Comparison of ENCODE assay signal across 8 cellular contexts in the genomic region with DNA sequence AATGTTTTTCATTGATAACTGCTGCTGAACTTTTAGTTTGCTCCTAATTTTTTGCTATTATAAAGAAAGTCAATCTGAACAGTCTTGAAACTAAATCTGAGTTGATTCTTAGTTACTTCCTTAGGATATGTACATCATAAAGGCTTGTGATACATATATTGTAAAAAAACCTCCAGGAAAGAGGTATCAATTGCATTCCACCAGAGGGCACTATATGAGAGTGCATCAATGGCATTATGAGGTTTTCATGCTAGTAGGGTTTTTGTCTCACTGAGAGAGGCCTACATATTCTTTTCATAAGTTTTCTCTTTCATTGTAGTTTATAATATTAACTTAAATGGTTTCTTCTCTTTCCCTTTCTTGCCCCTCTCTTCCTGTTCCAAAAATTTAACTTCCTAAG. TPM values are rescaled to one million over a fixed set of nuclear protein-coding genes. Genes with fewer than 3 reads are reported as not detected.
DNase-seq lines count a peak whose midpoint lies in the region; ATAC-seq and TF ChIP-seq lines count a peak whose summit lies in the region.

No MANE protein-coding gene starts in this region.

- TF ChIP-seq CTCF in IMR-90 (conservative IDR thresholded peaks at IDR 0.05; ENCODE audit: low read depth, low read length) = peak; percentile 46
- TF ChIP-seq CTCF in VCaP (conservative IDR thresholded peaks at IDR 0.05) = peak; percentile 71
- peak; percentile 60 for TF ChIP-seq CTCF in liver (IDR thresholded peaks at IDR 0.05; ENCODE audit: low read depth, low read length, missing input control)

- peak; percentile 21 for DNase-seq in NCI-H2196 (lab: John Stamatoyannopoulos, UW; ENCODE audit: unreplicated experiment)
- no peak for DNase-seq in NCI-H2196 treated with DMSO at 0.1 percent for 48 hours (lab: John Stamatoyannopoulos, UW; ENCODE audit: unreplicated experiment)
- DNase-seq in IMR-90 = peak; percentile 9
- DNase-seq in activated naive CD4-positive, alpha-beta T cell treated with anti-CD3 and anti-CD28 coated beads for 36 hours = no peak
- no peak for DNase-seq in activated CD4-positive, CD25-positive, alpha-beta regulatory T cell (lab: John Stamatoyannopoulos, UW)
- DNase-seq in stimulated activated CD8-positive, alpha-beta memory T cell treated with anti-CD3 and anti-CD28 coated beads, Interleukin-4, amount 100 ng/mL, for 48 hours = no peak

- H3K4me2 ChIP-seq in IMR-90 (ENCODE audit: low read depth, low read length) = no peak overlapping the region

- H3K9me1 ChIP-seq in IMR-90 (ENCODE audit: insufficient read depth, low read length) = no peaks in the 10 kb centered on the region

- in situ Hi-C loops in IMR-90 (cut with MboI; ENCODE audit: low sequenced_read_pairs) = loop anchor here (25.0 kb wide), 1 partner anchor 113 kb away; no protein-coding TSS in a partner anchor

- no peak overlapping the region for H4K5ac ChIP-seq in IMR-90 (ENCODE audit: low read depth, low read length)

- no peak overlapping the region for H3K4ac ChIP-seq in IMR-90 (ENCODE audit: low read depth, low read length)

- no peak overlapping the region for H3K9ac ChIP-seq in IMR-90 (ENCODE audit: low read depth, low read length)
- no peak overlapping the region for H3K9ac ChIP-seq in liver (ENCODE audit: low read depth in 1 of 2, low read length in 2 of 2)

- H4K8ac ChIP-seq in IMR-90 (ENCODE audit: low read depth in 2 of 2, low read length in 2 of 2) = no peak overlapping the region

- POLR2A ChIA-PET in IMR-90 (lab: Charles Lee; ENCODE audit: unreplicated experiment) = no interaction called here

- H3K4me3 ChIP-seq in IMR-90 (ENCODE audit: insufficient read depth, low read depth, low read length) = no peak overlapping the region
- no peak overlapping the region for H3K4me3 ChIP-seq in liver (ENCODE audit: low read depth in 1 of 3, low read length in 3 of 3)

- no peak for TF ChIP-seq POLR2A in IMR-90 (IDR thresholded peaks at IDR 0.05; ENCODE audit: low read depth, low read length)

- H3K56ac ChIP-seq in IMR-90 (ENCODE audit: extremely low read depth, insufficient read depth, low read length) = no peak overlapping the region

- no peaks in the 10 kb centered on the region for H3K79me1 ChIP-seq in IMR-90 (ENCODE audit: low read depth in 1 of 2, low read length in 2 of 2)

- dilution Hi-C loops in IMR-90 (cut with HindIII; ENCODE audit: low sequenced_read_pairs, unreplicated experiment) = no loop called here

- H2AK9ac ChIP-seq in IMR-90 (replicated peaks; ENCODE audit: low read depth, low read length, poor library complexity) = no peak overlapping the region

- no peak overlapping the region for H4K91ac ChIP-seq in IMR-90 (ENCODE audit: insufficient read depth, low read depth, low read length)

- H3K27ac Mint-ChIP-seq in activated naive CD4-positive, alpha-beta T cell treated with anti-CD3 and anti-CD28 coated beads for 36 hours = no peak overlapping the region

- H3K4me1 ChIP-seq in IMR-90 (ENCODE audit: control insufficient read depth, insufficient read depth, low read length) (no peaks in the 10 kb centered on the region), liver (ENCODE audit: control insufficient read depth in 4 of 4, insufficient read depth in 4 of 4, low read length in 3 of 4) (peaks cover 0 to 10% (median 6%) of the 10 kb centered on the region in 4 donors)

- BruUV-seq in IMR-90 (replicated peaks; lab: Mats Ljungman, UMichigan) = no TSS peak

- no peaks in the 10 kb centered on the region for H3K9me3 Mint-ChIP-seq in activated naive CD4-positive, alpha-beta T cell treated with anti-CD3 and anti-CD28 coated beads for 36 hours

- TF ChIP-seq RAD21 in IMR-90 (IDR thresholded peaks at IDR 0.05; ENCODE audit: low read length) = peak; percentile 38; the same call in 1 of the 2 replicates
- TF ChIP-seq RAD21 in liver (IDR thresholded peaks at IDR 0.05) = peak; percentile 87 to 89

- H2BK5ac ChIP-seq in IMR-90 (ENCODE audit: low read depth, low read length, poor library complexity, severe bottlenecking) = no peak overlapping the region

- no peaks in the 10 kb centered on the region for H3K27me3 Mint-ChIP-seq in activated naive CD4-positive, alpha-beta T cell treated with anti-CD3 and anti-CD28 coated beads for 36 hours (ENCODE audit: low read depth)

- no peak overlapping the region for H3K4me3 Mint-ChIP-seq in activated naive CD4-positive, alpha-beta T cell treated with anti-CD3 and anti-CD28 coated beads for 36 hours

- intact Hi-C loops in IMR-90 (cut with micrococcal nuclease) = loop anchor here (10.0 kb wide), 1 partner anchor 195 kb away; the partner anchor contains the start of gene ATP2C1
- intact Hi-C loops in activated naive CD4-positive, alpha-beta T cell treated with anti-CD3 and anti-CD28 coated beads for 36 hours (cut with micrococcal nuclease) = loop anchor here (1.0 kb wide), 1 partner anchor 194 kb away; no protein-coding TSS in a partner anchor

- no peak overlapping the region for H2AFZ ChIP-seq in IMR-90 (replicated peaks; ENCODE audit: low read length, poor library complexity)

- no peaks in the 10 kb centered on the region for H3K27me3 ChIP-seq in IMR-90 (ENCODE audit: control insufficient read depth, insufficient read depth, low read length)
- H3K27me3 ChIP-seq in liver (ENCODE audit: control insufficient read depth in 4 of 4, insufficient read depth in 4 of 4, low read length in 3 of 4) = no peaks in the 10 kb centered on the region

- CTCF ChIA-PET in IMR-90 (lab: Yijun Ruan, JAX) = interaction anchor here (0.8 kb wide), 1 partner anchor 424 kb away, joined by 3 read pairs; no protein-coding TSS in a partner anchor
- CTCF ChIA-PET in activated naive CD4-positive, alpha-beta T cell treated with anti-CD3 and anti-CD28 coated beads for 36 hours (lab: Charles Lee) = interaction anchor here (0.6 to 1.2 kb wide), 3 partner anchors 192 to 510 kb away, joined by 3 to 4 read pairs (median 3); partner anchors contain the start of gene ATP2C1

- H3K9me3 ChIP-seq in IMR-90 (ENCODE audit: control insufficient read depth, insufficient read depth, low read length) (no peaks in the 10 kb centered on the region), liver (ENCODE audit: control insufficient read depth in 4 of 4, low read length in 3 of 4) (no peaks in the 10 kb centered on the region)

- peaks cover 41% of the 10 kb centered on the region for H3K36me3 Mint-ChIP-seq in activated naive CD4-positive, alpha-beta T cell treated with anti-CD3 and anti-CD28 coated beads for 36 hours (ENCODE audit: low read depth)

- H3K27ac ChIP-seq in IMR-90 (ENCODE audit: insufficient read depth, low read length) (no peak overlapping the region), VCaP (no peak overlapping the region), liver (ENCODE audit: low read depth in 1 of 2, low read length in 2 of 2) (no peak overlapping the region)

- no peak overlapping the region for H2BK120ac ChIP-seq in IMR-90 (ENCODE audit: low read depth, low read length)

- no peaks in the 10 kb centered on the region for H4K20me1 ChIP-seq in IMR-90 (ENCODE audit: insufficient read depth, low read length)

- H3K23ac ChIP-seq in IMR-90 (ENCODE audit: low read depth, low read length) = no peak overlapping the region

- no peak overlapping the region for H2BK15ac ChIP-seq in IMR-90 (ENCODE audit: low read depth, low read length)

- no peak overlapping the region for H3K14ac ChIP-seq in IMR-90 (replicated peaks; ENCODE audit: low read depth, low read length)

- no peaks in the 10 kb centered on the region for H3K4me1 Mint-ChIP-seq in activated naive CD4-positive, alpha-beta T cell treated with anti-CD3 and anti-CD28 coated beads for 36 hours (ENCODE audit: low read depth)

- H2AK5ac ChIP-seq in IMR-90 (ENCODE audit: low read depth, low read length) = no peak overlapping the region

- H2BK20ac ChIP-seq in IMR-90 (ENCODE audit: low read depth, low read length) = no peak overlapping the region

- H3K36me3 ChIP-seq in IMR-90 (ENCODE audit: control insufficient read depth, insufficient read depth, low read length) (peaks cover 5% of the 10 kb centered on the region), liver (ENCODE audit: control insufficient read depth in 4 of 4, insufficient read depth in 3 of 4, low read depth in 1 of 4, low read length in 3 of 4) (peaks cover 2 to 26% (median 14%) of the 10 kb centered on the region in 4 donors)

- no peak for ATAC-seq in IMR-90 (ENCODE audit: low read depth)

- H3K18ac ChIP-seq in IMR-90 (ENCODE audit: low read depth, low read length) = no peak overlapping the region

TF ChIP-seq in IMR-90, 13 proteins besides CTCF, POLR2A, EP300 and RAD21 (continues in another document):
- no peak for TF ChIP-seq MXI1 (IDR thresholded peaks at IDR 0.05; ENCODE audit: borderline replicate concordance, low read depth, low read length)
- TF ChIP-seq BHLHE40 (IDR thresholded peaks at IDR 0.05; ENCODE audit: low read depth, low read length) = no peak
- TF ChIP-seq, protein P1, sequence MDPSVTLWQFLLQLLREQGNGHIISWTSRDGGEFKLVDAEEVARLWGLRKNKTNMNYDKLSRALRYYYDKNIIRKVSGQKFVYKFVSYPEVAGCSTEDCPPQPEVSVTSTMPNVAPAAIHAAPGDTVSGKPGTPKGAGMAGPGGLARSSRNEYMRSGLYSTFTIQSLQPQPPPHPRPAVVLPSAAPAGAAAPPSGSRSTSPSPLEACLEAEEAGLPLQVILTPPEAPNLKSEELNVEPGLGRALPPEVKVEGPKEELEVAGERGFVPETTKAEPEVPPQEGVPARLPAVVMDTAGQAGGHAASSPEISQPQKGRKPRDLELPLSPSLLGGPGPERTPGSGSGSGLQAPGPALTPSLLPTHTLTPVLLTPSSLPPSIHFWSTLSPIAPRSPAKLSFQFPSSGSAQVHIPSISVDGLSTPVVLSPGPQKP (IDR thresholded peaks at IDR 0.05; ENCODE audit: borderline replicate concordance, low read depth, low read length) = no peak

TF ChIP-seq in liver, 16 proteins besides CTCF, POLR2A, EP300 and RAD21:
- no peak for TF ChIP-seq FOXA1 (IDR thresholded peaks at IDR 0.05)
- TF ChIP-seq HNF4G (IDR thresholded peaks at IDR 0.05) = no peak
- no peak for TF ChIP-seq FOXA2 (IDR thresholded peaks at IDR 0.05)

RNA-seq across cellular contexts. Expression of gene PIK3R4, which starts 46.9 kb away (rescaled TPM):
- total RNA-seq in IMR-90 (2012; rRNA removed) = 24.7 and 27.2 TPM in 2 replicates
- polyA plus RNA-seq in IMR-90 (2012; rRNA removed) = 19.7 and 20.1 TPM in 2 replicates
- polyA plus RNA-seq in IMR-90 (2012; cell fraction: cytosol; rRNA removed) = 6.4 and 6.8 TPM in 2 replicates
- 11.1 and 17.0 TPM in 2 replicates for polyA plus RNA-seq in IMR-90 (2012; cell fraction: nucleus; rRNA removed; ENCODE audit: low replicate concordance)
- total RNA-seq in liver = 10 to 100 TPM; 24.8 to 36.6 TPM
- 10 to 100 TPM; 14.3 to 19.7 TPM for polyA plus RNA-seq in liver
- total RNA-seq in activated naive CD4-positive, alpha-beta T cell treated with anti-CD3 and anti-CD28 coated beads for 36 hours = 10 to 100 TPM; 25.8 to 28.6 TPM

Comparison
In these comparisons a context has a peak if more than half of its experiments do, and no peak if none do; other contexts are left out.
1. DNase-seq: peak in NCI-H2196 (single experiment) and IMR-90 (single experiment); none in NCI-H2196 treated with DMSO at 0.1 percent for 48 hours (single experiment), activated naive CD4-positive, alpha-beta T cell treated with anti-CD3 and anti-CD28 coated beads for 36 hours (single experiment), activated CD4-positive, CD25-positive, alpha-beta regulatory T cell (0 of 4) and stimulated activated CD8-positive, alpha-beta memory T cell treated with anti-CD3 and anti-CD28 coated beads, Interleukin-4, amount 100 ng/mL, for 48 hours (single experiment).
2. Peak in every context shown above with its lines, with median percentiles within 50 percentile points of each other: CTCF ChIP-seq.